ENCODE assay signal across 31 cellular contexts in the genomic region with DNA sequence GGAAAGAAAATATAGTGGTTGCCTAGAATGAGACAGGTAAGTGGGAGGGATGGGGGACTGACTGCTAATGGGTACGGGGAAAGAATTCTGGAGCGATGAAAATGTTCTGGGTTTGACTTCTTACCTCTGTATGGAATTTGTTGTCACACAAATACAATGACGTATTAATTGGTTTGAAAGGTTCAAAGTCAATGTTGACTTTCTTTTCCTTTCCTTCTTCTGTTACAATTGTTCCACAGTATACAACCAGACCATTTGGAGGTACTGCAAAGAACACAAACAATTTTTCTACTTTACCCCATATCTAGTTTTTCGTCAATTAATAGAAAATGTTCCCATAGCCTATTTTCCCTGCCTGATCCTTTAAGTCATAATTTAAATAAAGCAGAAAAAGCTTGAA.
"Had no signal": no experiment of that assay in that cellular context is flagged by ENCODE, and none has a peak within 500 bp of the region (broad histone marks: within the 10 kb centered on the region; RNA-seq: fewer than 3 reads in every experiment).

No MANE protein-coding gene starts in this region.

- H3K9ac ChIP-seq: neural progenitor cell had no signal

- FAIRE-seq: islet of Langerhans, kidney had no signal

- H3K27me3 Mint-ChIP-seq: naive B cell; stimulated activated memory B cell treated with anti-CD40 and anti-IgM and Interleukin-4, amounts not matched to agents 10 μg/mL and 1 μg/mL and 100 μg/mL, for 72 hours had no signal

- H3K4me1 Mint-ChIP-seq: neural progenitor cell had no signal

- H3K36me3 ChIP-seq: ovary had no signal

- H3K27me3 ChIP-seq: heart left ventricle, neural progenitor cell, ovary, sigmoid colon, stomach, testis, thyroid gland, transverse colon, upper lobe of left lung, vagina had no signal

- H3K27ac Mint-ChIP-seq: nephron progenitor cell; neural progenitor cell; stimulated activated memory B cell treated with anti-CD40 and anti-IgM and Interleukin-4, amounts not matched to agents 10 μg/mL and 1 μg/mL and 100 μg/mL, for 72 hours had no signal

- H3K4me3 Mint-ChIP-seq: immature natural killer cell; naive B cell; natural killer cell; nephron progenitor cell; neural progenitor cell; stimulated activated memory B cell treated with anti-CD40 and anti-IgM and Interleukin-4, amounts not matched to agents 10 μg/mL and 1 μg/mL and 100 μg/mL, for 72 hours had no signal

- DNase-seq: heart left ventricle; hypothalamus; immature natural killer cell; kidney; left ventricle myocardium superior; lower lobe of right lung; mammary epithelial cell; mesenchymal stem cell; naive B cell; natural killer cell; nephron progenitor cell; ovary; retina; right cardiac atrium; sigmoid colon; stimulated activated CD4-positive, alpha-beta T cell treated with anti-CD3 and anti-CD28 coated beads, Interleukin-1b, Interleukin-23, amount 100 ng/mL, for 48 hours; stimulated activated CD4-positive, alpha-beta T cell treated with anti-CD3 and anti-CD28 coated beads, Interleukin-2, amount 100 ng/mL, for 48 hours; stimulated activated CD4-positive, alpha-beta T cell treated with anti-CD3 and anti-CD28 coated beads, Interleukin-4, amount 100 ng/mL, for 4 hours; stimulated activated CD8-positive, alpha-beta memory T cell treated with anti-CD3 and anti-CD28 coated beads, Interleukin-4, amount 100 ng/mL, for 48 hours; stimulated activated naive CD8-positive, alpha-beta T cell treated with anti-CD3 and anti-CD28 coated beads, Interleukin-15, Interleukin-2, amounts not matched to agents 100 U/mL and 50 U/mL, for 24 hours; stomach; testis; thyroid gland; transverse colon; upper lobe of left lung had no signal

- H3K4me1 ChIP-seq: neural progenitor cell, prostate gland, sigmoid colon, testis, transverse colon, vagina had no signal

- H3K9me3 ChIP-seq: heart left ventricle, lower lobe of right lung, ovary, prostate gland, sigmoid colon, stomach, testis, thyroid gland, transverse colon, upper lobe of left lung, vagina had no signal

- H3K4me3 ChIP-seq: heart left ventricle, lower lobe of right lung, neural progenitor cell, ovary, prostate gland, sigmoid colon, smooth muscle cell, stomach, testis, thyroid gland, transverse colon, upper lobe of left lung, vagina had no signal

- ATAC-seq: heart left ventricle; left ventricle myocardium superior; lower lobe of right lung; natural killer cell; right cardiac atrium; stimulated activated memory B cell treated with anti-CD40 and anti-IgM and Interleukin-4, amounts not matched to agents 10 μg/mL and 1 μg/mL and 100 μg/mL, for 72 hours; stimulated activated naive CD8-positive, alpha-beta T cell treated with anti-CD3 and anti-CD28 coated beads, Interleukin-15, Interleukin-2, amounts not matched to agents 100 U/mL and 50 U/mL, for 24 hours had no signal

- H3K36me3 Mint-ChIP-seq: natural killer cell had no signal

- H3K27ac ChIP-seq: heart left ventricle, lower lobe of right lung, neural progenitor cell, ovary, sigmoid colon, testis, thyroid gland, transverse colon, upper lobe of left lung, vagina had no signal

- H3K9me3 Mint-ChIP-seq: immature natural killer cell; naive B cell; natural killer cell; nephron progenitor cell; neural progenitor cell; stimulated activated memory B cell treated with anti-CD40 and anti-IgM and Interleukin-4, amounts not matched to agents 10 μg/mL and 1 μg/mL and 100 μg/mL, for 72 hours had no signal
